Comparison of ENCODE assay signal across 18 cellular contexts in the genomic region with DNA sequence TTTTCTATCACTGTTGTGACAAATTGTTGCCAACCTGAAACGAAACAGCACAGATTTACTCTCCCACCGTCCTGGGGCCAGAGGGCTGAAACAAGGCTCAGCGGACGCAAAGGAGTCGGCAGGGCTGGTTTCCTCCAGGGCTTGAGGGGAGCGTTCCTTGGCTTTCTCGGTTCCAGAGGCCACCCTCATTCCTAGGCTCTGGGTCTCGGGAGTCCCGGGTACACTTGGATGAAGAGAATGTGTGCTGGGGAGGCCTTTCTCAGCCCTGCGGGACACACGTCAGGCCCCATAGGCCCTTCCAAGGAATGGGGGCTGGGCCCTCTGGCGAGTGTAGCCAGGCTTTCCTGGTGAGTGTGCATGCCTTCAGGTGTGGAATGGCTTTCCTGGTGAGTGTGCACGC.
"Had no signal": no experiment of that assay in that cellular context is flagged by ENCODE, and none has a peak within 500 bp of the region (broad histone marks: within the 10 kb centered on the region; RNA-seq: fewer than 3 reads in every experiment).

No MANE protein-coding gene starts in this region.

- H3K36me3 ChIP-seq: tibial nerve had no signal

- H3K4me3 Mint-ChIP-seq: activated CD4-positive, alpha-beta memory T cell treated with anti-CD3 and anti-CD28 coated beads, Interleukin-2, amount 10 ng/mL, durations not matched to agents 7 days and 5 days; activated CD8-positive, alpha-beta memory T cell treated with anti-CD3 and anti-CD28 coated beads, Interleukin-2, amount 10 ng/mL, durations not matched to agents 7 days and 5 days; activated naive CD8-positive, alpha-beta T cell treated with anti-CD3 and anti-CD28 coated beads for 36 hours; brain; natural killer cell had no signal

- H3K27ac Mint-ChIP-seq: activated CD4-positive, alpha-beta memory T cell treated with anti-CD3 and anti-CD28 coated beads, Interleukin-2, amount 10 ng/mL, durations not matched to agents 7 days and 5 days; activated CD8-positive, alpha-beta memory T cell treated with anti-CD3 and anti-CD28 coated beads, Interleukin-2, amount 10 ng/mL, durations not matched to agents 7 days and 5 days; activated naive CD8-positive, alpha-beta T cell treated with anti-CD3 and anti-CD28 coated beads for 36 hours; natural killer cell had no signal

- H3K9me3 Mint-ChIP-seq: activated CD4-positive, alpha-beta memory T cell treated with anti-CD3 and anti-CD28 coated beads, Interleukin-2, amount 10 ng/mL, durations not matched to agents 7 days and 5 days; activated naive CD8-positive, alpha-beta T cell treated with anti-CD3 and anti-CD28 coated beads for 36 hours; natural killer cell had no signal

- H3K4me1 Mint-ChIP-seq: activated CD4-positive, alpha-beta memory T cell treated with anti-CD3 and anti-CD28 coated beads, Interleukin-2, amount 10 ng/mL, durations not matched to agents 7 days and 5 days; activated CD8-positive, alpha-beta memory T cell treated with anti-CD3 and anti-CD28 coated beads, Interleukin-2, amount 10 ng/mL, durations not matched to agents 7 days and 5 days; activated naive CD8-positive, alpha-beta T cell treated with anti-CD3 and anti-CD28 coated beads for 36 hours; natural killer cell had no signal

- ATAC-seq: activated CD8-positive, alpha-beta memory T cell treated with anti-CD3 and anti-CD28 coated beads, Interleukin-2, amount 10 ng/mL, durations not matched to agents 7 days and 5 days; natural killer cell had no signal

- H3K36me3 Mint-ChIP-seq: activated CD8-positive, alpha-beta memory T cell treated with anti-CD3 and anti-CD28 coated beads, Interleukin-2, amount 10 ng/mL, durations not matched to agents 7 days and 5 days; activated naive CD8-positive, alpha-beta T cell treated with anti-CD3 and anti-CD28 coated beads for 36 hours; brain; natural killer cell had no signal

- H3K9me3 ChIP-seq: tibial nerve had no signal

- H3K27me3 ChIP-seq: tibial nerve had no signal

- H3K27ac ChIP-seq: coronary artery, tibial nerve had no signal

- H3K27me3 Mint-ChIP-seq: activated CD4-positive, alpha-beta memory T cell treated with anti-CD3 and anti-CD28 coated beads, Interleukin-2, amount 10 ng/mL, durations not matched to agents 7 days and 5 days; activated CD8-positive, alpha-beta memory T cell treated with anti-CD3 and anti-CD28 coated beads, Interleukin-2, amount 10 ng/mL, durations not matched to agents 7 days and 5 days; activated naive CD8-positive, alpha-beta T cell treated with anti-CD3 and anti-CD28 coated beads for 36 hours had no signal

- DNase-seq: activated CD4-positive, alpha-beta memory T cell treated with anti-CD3 and anti-CD28 coated beads, Interleukin-2, amount 10 ng/mL, durations not matched to agents 7 days and 5 days; activated CD4-positive, alpha-beta T cell treated with anti-CD3 and anti-CD28 coated beads for 48 hours; activated CD8-positive, alpha-beta memory T cell treated with anti-CD3 and anti-CD28 coated beads, Interleukin-2, amount 10 ng/mL, durations not matched to agents 7 days and 5 days; activated naive CD8-positive, alpha-beta T cell treated with anti-CD3 and anti-CD28 coated beads for 36 hours; central memory CD4-positive, alpha-beta T cell; erythroblast; foreskin melanocyte; glutamatergic neuron; hippocampal formation; mesendoderm; natural killer cell; nucleus accumbens; stimulated activated CD4-positive, alpha-beta T cell treated with anti-CD3 and anti-CD28 coated beads, Interleukin-2, amount 100 ng/mL, for 24 hours; stimulated activated naive CD4-positive, alpha-beta T cell treated with Interleukin-2 at 50 U/mL for 16 hours; substantia nigra had no signal

- H3K4me3 ChIP-seq: coronary artery, tibial nerve had no signal
